Comparison of ENCODE assay signal across 1 cellular context in the genomic region with DNA sequence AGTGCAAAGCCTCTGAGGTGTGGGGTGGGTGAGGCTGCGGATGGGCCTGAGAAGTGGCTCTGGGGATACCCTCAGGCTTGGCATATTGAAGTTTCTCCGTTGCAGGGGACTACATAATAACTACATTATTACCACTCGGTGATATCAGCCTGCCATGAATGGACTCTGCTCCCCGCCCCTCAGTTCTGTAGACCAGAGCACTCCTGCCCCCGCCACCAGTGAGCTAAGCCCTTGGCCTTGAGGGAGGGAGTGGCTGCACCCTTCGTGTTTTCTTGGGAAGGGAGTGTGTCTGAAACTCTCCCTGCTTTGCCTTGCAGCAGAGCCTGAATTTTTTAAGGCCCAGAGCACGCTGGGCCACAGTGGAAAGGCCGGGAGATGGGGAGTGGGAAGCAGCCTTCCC.
TF ChIP-seq lines count a peak whose summit lies in the region.

No MANE protein-coding gene starts in this region.

TF ChIP-seq in H1, 55 proteins besides CTCF, POLR2A, EP300 and RAD21:
- TF ChIP-seq TCF12 (IDR thresholded peaks at IDR 0.05; ENCODE audit: low read depth, low read length): no peak
- TF ChIP-seq SAP30 (IDR thresholded peaks at IDR 0.05; ENCODE audit: insufficient read depth, insufficient replicate concordance, low read length): no peak
- TF ChIP-seq ATF3 (IDR thresholded peaks at IDR 0.05; ENCODE audit: insufficient read depth, low read depth, low read length): no peak
- TF ChIP-seq SIN3A (conservative IDR thresholded peaks at IDR 0.05 in 1 of 2, IDR thresholded peaks at IDR 0.05 in 1 of 2; ENCODE audit: low read depth in 1 of 2, low read length in 2 of 2): no peak
- TF ChIP-seq TAF7 (optimal IDR thresholded peaks at IDR 0.05; ENCODE audit: borderline replicate concordance, low read depth, low read length): no peak
- no peak for TF ChIP-seq EZH2 (IDR thresholded peaks at IDR 0.05; ENCODE audit: low read depth, low read length, severe bottlenecking)
- no peak for TF ChIP-seq NANOG (IDR thresholded peaks at IDR 0.05; ENCODE audit: insufficient read depth, low read depth, low read length, poor library complexity, severe bottlenecking)
- TF ChIP-seq ASH2L (IDR thresholded peaks at IDR 0.05; ENCODE audit: low read length): no peak
- no peak for TF ChIP-seq TEAD4 (IDR thresholded peaks at IDR 0.05; ENCODE audit: low read depth, low read length)
- TF ChIP-seq KDM5A (IDR thresholded peaks at IDR 0.05; ENCODE audit: low read length): no peak
- TF ChIP-seq MAX (IDR thresholded peaks at IDR 0.05): no peak
- TF ChIP-seq SP2 (IDR thresholded peaks at IDR 0.05; ENCODE audit: low read length): no peak
- TF ChIP-seq TBP (IDR thresholded peaks at IDR 0.05; ENCODE audit: low read depth, low read length): no peak
- TF ChIP-seq, protein P1, sequence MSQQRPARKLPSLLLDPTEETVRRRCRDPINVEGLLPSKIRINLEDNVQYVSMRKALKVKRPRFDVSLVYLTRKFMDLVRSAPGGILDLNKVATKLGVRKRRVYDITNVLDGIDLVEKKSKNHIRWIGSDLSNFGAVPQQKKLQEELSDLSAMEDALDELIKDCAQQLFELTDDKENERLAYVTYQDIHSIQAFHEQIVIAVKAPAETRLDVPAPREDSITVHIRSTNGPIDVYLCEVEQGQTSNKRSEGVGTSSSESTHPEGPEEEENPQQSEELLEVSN (IDR thresholded peaks at IDR 0.05): no peak
- TF ChIP-seq, protein P2, sequence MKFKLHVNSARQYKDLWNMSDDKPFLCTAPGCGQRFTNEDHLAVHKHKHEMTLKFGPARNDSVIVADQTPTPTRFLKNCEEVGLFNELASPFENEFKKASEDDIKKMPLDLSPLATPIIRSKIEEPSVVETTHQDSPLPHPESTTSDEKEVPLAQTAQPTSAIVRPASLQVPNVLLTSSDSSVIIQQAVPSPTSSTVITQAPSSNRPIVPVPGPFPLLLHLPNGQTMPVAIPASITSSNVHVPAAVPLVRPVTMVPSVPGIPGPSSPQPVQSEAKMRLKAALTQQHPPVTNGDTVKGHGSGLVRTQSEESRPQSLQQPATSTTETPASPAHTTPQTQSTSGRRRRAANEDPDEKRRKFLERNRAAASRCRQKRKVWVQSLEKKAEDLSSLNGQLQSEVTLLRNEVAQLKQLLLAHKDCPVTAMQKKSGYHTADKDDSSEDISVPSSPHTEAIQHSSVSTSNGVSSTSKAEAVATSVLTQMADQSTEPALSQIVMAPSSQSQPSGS (IDR thresholded peaks at IDR 0.05; ENCODE audit: low read length): no peak
- TF ChIP-seq BACH1 (IDR thresholded peaks at IDR 0.05; ENCODE audit: low read length): no peak
- no peak for TF ChIP-seq PHF8 (conservative IDR thresholded peaks at IDR 0.05; ENCODE audit: low read depth, low read length)
- no peak for TF ChIP-seq RXRA (IDR thresholded peaks at IDR 0.05; ENCODE audit: insufficient read depth, low read depth, low read length)
- TF ChIP-seq CHD1 (IDR thresholded peaks at IDR 0.05; ENCODE audit: low read depth, low read length): no peak
- TF ChIP-seq RBBP5 (IDR thresholded peaks at IDR 0.05; ENCODE audit: borderline replicate concordance, low read depth, low read length): no peak
